1 cellular context compared by ENCODE assay signal in the genomic region with DNA sequence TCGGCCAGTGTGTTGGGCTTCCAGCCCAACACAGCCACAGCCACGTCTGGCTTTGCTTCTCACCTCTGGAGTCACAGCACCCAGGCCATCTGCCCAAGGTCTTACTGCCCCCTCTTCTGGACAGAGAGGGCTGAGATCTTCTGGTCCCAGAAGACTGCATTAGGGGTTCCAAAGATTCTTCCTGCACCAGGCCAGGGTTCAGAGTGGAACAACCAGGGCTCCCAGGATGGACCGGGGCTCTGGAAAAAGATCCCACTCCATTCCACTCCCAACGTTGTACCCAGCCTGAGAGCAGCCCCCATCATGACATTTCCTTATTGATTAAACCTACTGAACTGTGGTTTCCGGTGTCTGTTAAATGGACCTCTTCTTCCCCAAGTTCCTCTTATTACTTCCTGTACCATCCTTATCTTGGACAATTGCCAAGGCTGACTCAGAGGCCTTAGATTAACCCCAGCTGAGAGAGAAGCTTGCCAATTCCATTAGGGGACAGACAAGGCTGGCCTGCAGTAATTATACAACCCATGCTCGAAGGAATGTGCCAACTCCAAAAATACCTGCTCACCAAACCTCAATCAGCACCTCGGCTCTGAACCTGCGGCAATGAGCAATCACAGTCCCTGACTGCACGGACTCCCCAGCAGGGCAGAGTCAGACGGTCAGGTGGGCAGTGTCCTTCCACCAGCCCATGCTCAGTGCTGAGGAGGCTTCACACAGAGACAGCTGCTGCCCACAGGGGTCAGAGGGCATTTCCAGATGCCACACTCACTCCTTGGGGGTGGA.
TF ChIP-seq lines count a peak whose summit lies in the region.

No MANE protein-coding gene starts in this region.

TF ChIP-seq in K562, 482 proteins besides CTCF, POLR2A, EP300 and RAD21 (continued from another document and continues in another):
- TF ChIP-seq, protein P1, sequence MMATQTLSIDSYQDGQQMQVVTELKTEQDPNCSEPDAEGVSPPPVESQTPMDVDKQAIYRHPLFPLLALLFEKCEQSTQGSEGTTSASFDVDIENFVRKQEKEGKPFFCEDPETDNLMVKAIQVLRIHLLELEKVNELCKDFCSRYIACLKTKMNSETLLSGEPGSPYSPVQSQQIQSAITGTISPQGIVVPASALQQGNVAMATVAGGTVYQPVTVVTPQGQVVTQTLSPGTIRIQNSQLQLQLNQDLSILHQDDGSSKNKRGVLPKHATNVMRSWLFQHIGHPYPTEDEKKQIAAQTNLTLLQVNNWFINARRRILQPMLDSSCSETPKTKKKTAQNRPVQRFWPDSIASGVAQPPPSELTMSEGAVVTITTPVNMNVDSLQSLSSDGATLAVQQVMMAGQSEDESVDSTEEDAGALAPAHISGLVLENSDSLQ (IDR thresholded peaks at IDR 0.05): peak; percentile 33
- TF ChIP-seq ZNF444 (CRISPR knock-in tag; IDR thresholded peaks at IDR 0.05): no peak
- TF ChIP-seq, protein P2, sequence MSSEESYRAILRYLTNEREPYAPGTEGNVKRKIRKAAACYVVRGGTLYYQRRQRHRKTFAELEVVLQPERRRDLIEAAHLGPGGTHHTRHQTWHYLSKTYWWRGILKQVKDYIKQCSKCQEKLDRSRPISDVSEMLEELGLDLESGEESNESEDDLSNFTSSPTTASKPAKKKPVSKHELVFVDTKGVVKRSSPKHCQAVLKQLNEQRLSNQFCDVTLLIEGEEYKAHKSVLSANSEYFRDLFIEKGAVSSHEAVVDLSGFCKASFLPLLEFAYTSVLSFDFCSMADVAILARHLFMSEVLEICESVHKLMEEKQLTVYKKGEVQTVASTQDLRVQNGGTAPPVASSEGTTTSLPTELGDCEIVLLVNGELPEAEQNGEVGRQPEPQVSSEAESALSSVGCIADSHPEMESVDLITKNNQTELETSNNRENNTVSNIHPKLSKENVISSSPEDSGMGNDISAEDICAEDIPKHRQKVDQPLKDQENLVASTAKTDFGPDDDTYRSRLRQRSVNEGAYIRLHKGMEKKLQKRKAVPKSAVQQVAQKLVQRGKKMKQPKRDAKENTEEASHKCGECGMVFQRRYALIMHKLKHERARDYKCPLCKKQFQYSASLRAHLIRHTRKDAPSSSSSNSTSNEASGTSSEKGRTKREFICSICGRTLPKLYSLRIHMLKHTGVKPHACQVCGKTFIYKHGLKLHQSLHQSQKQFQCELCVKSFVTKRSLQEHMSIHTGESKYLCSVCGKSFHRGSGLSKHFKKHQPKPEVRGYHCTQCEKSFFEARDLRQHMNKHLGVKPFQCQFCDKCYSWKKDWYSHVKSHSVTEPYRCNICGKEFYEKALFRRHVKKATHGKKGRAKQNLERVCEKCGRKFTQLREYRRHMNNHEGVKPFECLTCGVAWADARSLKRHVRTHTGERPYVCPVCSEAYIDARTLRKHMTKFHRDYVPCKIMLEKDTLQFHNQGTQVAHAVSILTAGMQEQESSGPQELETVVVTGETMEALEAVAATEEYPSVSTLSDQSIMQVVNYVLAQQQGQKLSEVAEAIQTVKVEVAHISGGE (CRISPR knock-in tag; IDR thresholded peaks at IDR 0.05): peak in 2 of 3 experiments; percentile 13 to 83; a peak in 3 of 6 replicates
- TF ChIP-seq, protein P3, sequence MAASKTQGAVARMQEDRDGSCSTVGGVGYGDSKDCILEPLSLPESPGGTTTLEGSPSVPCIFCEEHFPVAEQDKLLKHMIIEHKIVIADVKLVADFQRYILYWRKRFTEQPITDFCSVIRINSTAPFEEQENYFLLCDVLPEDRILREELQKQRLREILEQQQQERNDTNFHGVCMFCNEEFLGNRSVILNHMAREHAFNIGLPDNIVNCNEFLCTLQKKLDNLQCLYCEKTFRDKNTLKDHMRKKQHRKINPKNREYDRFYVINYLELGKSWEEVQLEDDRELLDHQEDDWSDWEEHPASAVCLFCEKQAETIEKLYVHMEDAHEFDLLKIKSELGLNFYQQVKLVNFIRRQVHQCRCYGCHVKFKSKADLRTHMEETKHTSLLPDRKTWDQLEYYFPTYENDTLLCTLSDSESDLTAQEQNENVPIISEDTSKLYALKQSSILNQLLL (CRISPR knock-in tag; IDR thresholded peaks at IDR 0.05; ENCODE audit: borderline replicate concordance): no peak
- TF ChIP-seq, protein P4, sequence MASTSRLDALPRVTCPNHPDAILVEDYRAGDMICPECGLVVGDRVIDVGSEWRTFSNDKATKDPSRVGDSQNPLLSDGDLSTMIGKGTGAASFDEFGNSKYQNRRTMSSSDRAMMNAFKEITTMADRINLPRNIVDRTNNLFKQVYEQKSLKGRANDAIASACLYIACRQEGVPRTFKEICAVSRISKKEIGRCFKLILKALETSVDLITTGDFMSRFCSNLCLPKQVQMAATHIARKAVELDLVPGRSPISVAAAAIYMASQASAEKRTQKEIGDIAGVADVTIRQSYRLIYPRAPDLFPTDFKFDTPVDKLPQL (IDR thresholded peaks at IDR 0.05; ENCODE audit: extremely low read depth, insufficient read length): no peak
- peak; percentile 44; the same call in 1 of the 2 replicates for TF ChIP-seq ELF4 (CRISPR knock-in tag; IDR thresholded peaks at IDR 0.05)
- no peak for TF ChIP-seq RFX5 (IDR thresholded peaks at IDR 0.05; ENCODE audit: low read depth, low read length)
- TF ChIP-seq ZNF76 (CRISPR knock-in tag; IDR thresholded peaks at IDR 0.05; ENCODE audit: borderline replicate concordance): no peak
- no peak for TF ChIP-seq ZNF347 (CRISPR knock-in tag; IDR thresholded peaks at IDR 0.05; ENCODE audit: low read depth)
- TF ChIP-seq SMAD2 (IDR thresholded peaks at IDR 0.05; ENCODE audit: low read depth, low read length): no peak
- TF ChIP-seq, protein P5, sequence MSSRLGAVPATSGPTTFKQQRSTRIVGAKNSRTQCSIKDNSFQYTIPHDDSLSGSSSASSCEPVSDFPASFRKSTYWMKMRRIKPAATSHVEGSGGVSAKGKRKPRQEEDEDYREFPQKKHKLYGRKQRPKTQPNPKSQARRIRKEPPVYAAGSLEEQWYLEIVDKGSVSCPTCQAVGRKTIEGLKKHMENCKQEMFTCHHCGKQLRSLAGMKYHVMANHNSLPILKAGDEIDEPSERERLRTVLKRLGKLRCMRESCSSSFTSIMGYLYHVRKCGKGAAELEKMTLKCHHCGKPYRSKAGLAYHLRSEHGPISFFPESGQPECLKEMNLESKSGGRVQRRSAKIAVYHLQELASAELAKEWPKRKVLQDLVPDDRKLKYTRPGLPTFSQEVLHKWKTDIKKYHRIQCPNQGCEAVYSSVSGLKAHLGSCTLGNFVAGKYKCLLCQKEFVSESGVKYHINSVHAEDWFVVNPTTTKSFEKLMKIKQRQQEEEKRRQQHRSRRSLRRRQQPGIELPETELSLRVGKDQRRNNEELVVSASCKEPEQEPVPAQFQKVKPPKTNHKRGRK (tag; IDR thresholded peaks at IDR 0.05): no peak
- TF ChIP-seq, protein P6, sequence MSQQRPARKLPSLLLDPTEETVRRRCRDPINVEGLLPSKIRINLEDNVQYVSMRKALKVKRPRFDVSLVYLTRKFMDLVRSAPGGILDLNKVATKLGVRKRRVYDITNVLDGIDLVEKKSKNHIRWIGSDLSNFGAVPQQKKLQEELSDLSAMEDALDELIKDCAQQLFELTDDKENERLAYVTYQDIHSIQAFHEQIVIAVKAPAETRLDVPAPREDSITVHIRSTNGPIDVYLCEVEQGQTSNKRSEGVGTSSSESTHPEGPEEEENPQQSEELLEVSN (IDR thresholded peaks at IDR 0.05; ENCODE audit: borderline replicate concordance in 1 of 2, extremely low read depth in 1 of 2, insufficient read depth in 1 of 2, insufficient read length in 1 of 2, low read depth in 1 of 2, low read length in 1 of 2, poor library complexity in 1 of 2, severe bottlenecking in 1 of 2): peak in 1 of 2 experiments; percentile 16
- no peak for TF ChIP-seq RFX7 (CRISPR knock-in tag; IDR thresholded peaks at IDR 0.05)
- peak; percentile 63 for TF ChIP-seq BRD9 (IDR thresholded peaks at IDR 0.05; ENCODE audit: low read depth, partially characterized antibody)
- TF ChIP-seq CTBP1 (IDR thresholded peaks at IDR 0.05; ENCODE audit: borderline replicate concordance): peak; percentile 79; the same call in 1 of the 2 replicates
- TF ChIP-seq RBM34 (IDR thresholded peaks at IDR 0.05; ENCODE audit: borderline replicate concordance, insufficient read depth, low read length): no peak
- no peak for TF ChIP-seq TOE1 (IDR thresholded peaks at IDR 0.05; ENCODE audit: borderline replicate concordance)
- TF ChIP-seq TOE1 (CRISPR knock-in tag; IDR thresholded peaks at IDR 0.05; ENCODE audit: borderline replicate concordance, low read depth): 0 out of 2 replicates have a peak, but pooled peaks have one; percentile 62
- peak; percentile 98 for TF ChIP-seq FOSL1 (tag; conservative IDR thresholded peaks at IDR 0.05)
- TF ChIP-seq ZNF79 (CRISPR knock-in tag; IDR thresholded peaks at IDR 0.05; ENCODE audit: low read depth): no peak
- no peak for TF ChIP-seq RHOXF2B (CRISPR knock-in tag; conservative IDR thresholded peaks at IDR 0.05)
- 0 out of 2 replicates have a peak, but pooled peaks have one; percentile 53 for TF ChIP-seq ERF (CRISPR knock-in tag; IDR thresholded peaks at IDR 0.05)
- peak; percentile 80; the same call in 1 of the 2 replicates for TF ChIP-seq POLR2AphosphoS5 (IDR thresholded peaks at IDR 0.05; ENCODE audit: control insufficient read depth, insufficient read depth, low read depth, low read length)
- peak; percentile 89 for TF ChIP-seq DACH1 (IDR thresholded peaks at IDR 0.05; ENCODE audit: partially characterized antibody)
- TF ChIP-seq NFIX (CRISPR knock-in tag; IDR thresholded peaks at IDR 0.05; ENCODE audit: low read depth): no peak; the same call in 1 of the 2 replicates
- no peak for TF ChIP-seq BDP1 (IDR thresholded peaks at IDR 0.05; ENCODE audit: insufficient read depth, insufficient read length)
- TF ChIP-seq KLF6 (CRISPR knock-in tag; IDR thresholded peaks at IDR 0.05; ENCODE audit: borderline replicate concordance): no peak
- TF ChIP-seq, protein P7, sequence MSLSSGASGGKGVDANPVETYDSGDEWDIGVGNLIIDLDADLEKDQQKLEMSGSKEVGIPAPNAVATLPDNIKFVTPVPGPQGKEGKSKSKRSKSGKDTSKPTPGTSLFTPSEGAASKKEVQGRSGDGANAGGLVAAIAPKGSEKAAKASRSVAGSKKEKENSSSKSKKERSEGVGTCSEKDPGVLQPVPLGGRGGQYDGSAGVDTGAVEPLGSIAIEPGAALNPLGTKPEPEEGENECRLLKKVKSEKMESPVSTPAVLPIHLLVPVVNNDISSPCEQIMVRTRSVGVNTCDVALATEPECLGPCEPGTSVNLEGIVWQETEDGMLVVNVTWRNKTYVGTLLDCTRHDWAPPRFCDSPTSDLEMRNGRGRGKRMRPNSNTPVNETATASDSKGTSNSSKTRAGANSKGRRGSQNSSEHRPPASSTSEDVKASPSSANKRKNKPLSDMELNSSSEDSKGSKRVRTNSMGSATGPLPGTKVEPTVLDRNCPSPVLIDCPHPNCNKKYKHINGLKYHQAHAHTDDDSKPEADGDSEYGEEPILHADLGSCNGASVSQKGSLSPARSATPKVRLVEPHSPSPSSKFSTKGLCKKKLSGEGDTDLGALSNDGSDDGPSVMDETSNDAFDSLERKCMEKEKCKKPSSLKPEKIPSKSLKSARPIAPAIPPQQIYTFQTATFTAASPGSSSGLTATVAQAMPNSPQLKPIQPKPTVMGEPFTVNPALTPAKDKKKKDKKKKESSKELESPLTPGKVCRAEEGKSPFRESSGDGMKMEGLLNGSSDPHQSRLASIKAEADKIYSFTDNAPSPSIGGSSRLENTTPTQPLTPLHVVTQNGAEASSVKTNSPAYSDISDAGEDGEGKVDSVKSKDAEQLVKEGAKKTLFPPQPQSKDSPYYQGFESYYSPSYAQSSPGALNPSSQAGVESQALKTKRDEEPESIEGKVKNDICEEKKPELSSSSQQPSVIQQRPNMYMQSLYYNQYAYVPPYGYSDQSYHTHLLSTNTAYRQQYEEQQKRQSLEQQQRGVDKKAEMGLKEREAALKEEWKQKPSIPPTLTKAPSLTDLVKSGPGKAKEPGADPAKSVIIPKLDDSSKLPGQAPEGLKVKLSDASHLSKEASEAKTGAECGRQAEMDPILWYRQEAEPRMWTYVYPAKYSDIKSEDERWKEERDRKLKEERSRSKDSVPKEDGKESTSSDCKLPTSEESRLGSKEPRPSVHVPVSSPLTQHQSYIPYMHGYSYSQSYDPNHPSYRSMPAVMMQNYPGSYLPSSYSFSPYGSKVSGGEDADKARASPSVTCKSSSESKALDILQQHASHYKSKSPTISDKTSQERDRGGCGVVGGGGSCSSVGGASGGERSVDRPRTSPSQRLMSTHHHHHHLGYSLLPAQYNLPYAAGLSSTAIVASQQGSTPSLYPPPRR (CRISPR knock-in tag; IDR thresholded peaks at IDR 0.05; ENCODE audit: borderline replicate concordance): no peak
- TF ChIP-seq RBM15 (IDR thresholded peaks at IDR 0.05; ENCODE audit: insufficient read depth, low read length): no peak
- TF ChIP-seq PYGO2 (tag; IDR thresholded peaks at IDR 0.05): 0 out of 2 replicates have a peak, but pooled peaks have one; percentile 28
- TF ChIP-seq, protein P8, sequence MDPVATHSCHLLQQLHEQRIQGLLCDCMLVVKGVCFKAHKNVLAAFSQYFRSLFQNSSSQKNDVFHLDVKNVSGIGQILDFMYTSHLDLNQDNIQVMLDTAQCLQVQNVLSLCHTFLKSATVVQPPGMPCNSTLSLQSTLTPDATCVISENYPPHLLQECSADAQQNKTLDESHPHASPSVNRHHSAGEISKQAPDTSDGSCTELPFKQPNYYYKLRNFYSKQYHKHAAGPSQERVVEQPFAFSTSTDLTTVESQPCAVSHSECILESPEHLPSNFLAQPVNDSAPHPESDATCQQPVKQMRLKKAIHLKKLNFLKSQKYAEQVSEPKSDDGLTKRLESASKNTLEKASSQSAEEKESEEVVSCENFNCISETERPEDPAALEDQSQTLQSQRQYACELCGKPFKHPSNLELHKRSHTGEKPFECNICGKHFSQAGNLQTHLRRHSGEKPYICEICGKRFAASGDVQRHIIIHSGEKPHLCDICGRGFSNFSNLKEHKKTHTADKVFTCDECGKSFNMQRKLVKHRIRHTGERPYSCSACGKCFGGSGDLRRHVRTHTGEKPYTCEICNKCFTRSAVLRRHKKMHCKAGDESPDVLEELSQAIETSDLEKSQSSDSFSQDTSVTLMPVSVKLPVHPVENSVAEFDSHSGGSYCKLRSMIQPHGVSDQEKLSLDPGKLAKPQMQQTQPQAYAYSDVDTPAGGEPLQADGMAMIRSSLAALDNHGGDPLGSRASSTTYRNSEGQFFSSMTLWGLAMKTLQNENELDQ (CRISPR knock-in tag; IDR thresholded peaks at IDR 0.05; ENCODE audit: borderline replicate concordance): no peak
- TF ChIP-seq XRCC5 (IDR thresholded peaks at IDR 0.05; ENCODE audit: low read depth, low read length): no peak; the same call in 1 of the 2 replicates
- TF ChIP-seq C11orf30 (IDR thresholded peaks at IDR 0.05; ENCODE audit: low read depth): peak; percentile 29; the same call in 1 of the 2 replicates
- no peak for TF ChIP-seq TAF7 (tag; IDR thresholded peaks at IDR 0.05)
- TF ChIP-seq ZNF197 (CRISPR knock-in tag; IDR thresholded peaks at IDR 0.05; ENCODE audit: low read depth): 0 out of 2 replicates have a peak, but pooled peaks have one; percentile 34
- TF ChIP-seq ZNF140 (CRISPR knock-in tag; IDR thresholded peaks at IDR 0.05): no peak
- no peak for TF ChIP-seq EWSR1 (IDR thresholded peaks at IDR 0.05; ENCODE audit: borderline replicate concordance, low read depth, partially characterized antibody)
- no peak for TF ChIP-seq SAFB2 (IDR thresholded peaks at IDR 0.05; ENCODE audit: borderline replicate concordance, low read depth, low read length, severe bottlenecking)
- TF ChIP-seq KDM2B (CRISPR knock-in tag; IDR thresholded peaks at IDR 0.05): no peak
- TF ChIP-seq NCOA2 (IDR thresholded peaks at IDR 0.05; ENCODE audit: partially characterized antibody in 2 of 2): peak in 1 of 2 experiments; percentile 63
- TF ChIP-seq WHSC1 (IDR thresholded peaks at IDR 0.05; ENCODE audit: low read length): no peak
- TF ChIP-seq LCOR (CRISPR knock-in tag; IDR thresholded peaks at IDR 0.05): peak; percentile 23; the same call in 1 of the 2 replicates
